9 cellular contexts compared by ENCODE assay signal in the genomic region with DNA sequence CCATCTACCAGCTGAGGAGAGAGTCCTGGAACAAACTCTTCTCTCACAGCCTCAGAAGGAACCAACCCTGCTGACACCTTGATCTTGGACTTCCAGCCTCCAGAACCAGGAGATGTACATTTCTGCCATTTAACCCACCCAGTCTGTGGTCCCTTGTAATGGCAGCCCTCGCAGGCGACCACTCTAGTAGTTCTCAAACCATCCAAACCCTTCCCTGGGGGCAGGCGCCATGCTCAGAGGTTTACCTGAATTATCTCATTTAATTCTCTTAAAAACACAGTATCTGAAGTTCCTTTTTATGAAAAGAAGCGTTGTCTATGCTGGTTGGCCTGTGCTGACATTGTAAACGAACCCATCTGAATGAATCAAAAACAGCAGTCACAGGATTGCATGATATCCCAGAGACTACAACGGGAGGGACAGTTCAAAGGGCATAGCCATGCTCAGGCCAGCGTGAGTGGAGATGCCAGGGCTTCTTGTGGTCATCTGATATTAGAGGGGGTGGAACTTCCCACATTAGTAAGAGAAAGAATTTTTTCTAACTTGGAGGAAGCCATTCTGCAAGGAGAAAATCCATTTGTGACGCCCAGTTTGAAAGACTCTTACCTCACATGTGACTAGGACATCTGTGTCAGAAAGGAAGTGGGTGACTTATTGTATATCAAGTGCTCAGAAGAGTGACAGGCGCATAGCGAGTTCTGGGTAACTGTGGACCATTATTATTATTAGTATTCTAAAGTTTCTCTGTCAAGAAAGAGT. TPM values are rescaled to one million over a fixed set of nuclear protein-coding genes. Genes with fewer than 3 reads are reported as not detected.
DNase-seq lines count a peak whose midpoint lies in the region; ATAC-seq and TF ChIP-seq lines count a peak whose summit lies in the region.
"Had no signal": no experiment of that assay in that cellular context is flagged by ENCODE, and none has a peak within 500 bp of the region (broad histone marks: within the 10 kb centered on the region; RNA-seq: fewer than 3 reads in every experiment).

No MANE protein-coding gene starts in this region.

- no peaks in the 10 kb centered on the region for H3K27me3 Mint-ChIP-seq in T-cell
- H3K27me3 Mint-ChIP-seq in naive thymus-derived CD8-positive, alpha-beta T cell, result no peaks in the 10 kb centered on the region
- peaks cover 93% of the 10 kb centered on the region for H3K27me3 Mint-ChIP-seq in Calu3 (ENCODE audit: unreplicated experiment)

- H3K36me3 Mint-ChIP-seq in T-cell (no peaks in the 10 kb centered on the region), Calu3 (ENCODE audit: insufficient read depth, unreplicated experiment) (no peaks in the 10 kb centered on the region)
- H3K36me3 Mint-ChIP-seq in naive thymus-derived CD8-positive, alpha-beta T cell, result no peaks in the 10 kb centered on the region
- H3K36me3 Mint-ChIP-seq: mesothelial cell of epicardium had no signal

- BruUV-seq in Calu3 (replicated peaks; lab: Mats Ljungman, UMichigan), result no TSS peak

- DNase-seq in T-cell (peak in 14 of 34 experiments; percentile 13 to 52 (median 32)), amygdala (lab: John Stamatoyannopoulos, UW) (no peak), NCI-H748 (lab: John Stamatoyannopoulos, UW; ENCODE audit: unreplicated experiment) (no peak), WERI-Rb-1 (no peak), Calu3 (no peak)
- peak in 2 of 10 donors; percentile 30 to 50 for DNase-seq in naive thymus-derived CD8-positive, alpha-beta T cell

- POLR2A ChIA-PET in T-cell (lab: Charles Lee), result interaction anchor here (0.6 to 4.0 kb wide), 9 partner anchors 10 to 294 kb away, joined by 3 to 95 read pairs (median 4); a partner anchor contains a TSS
- POLR2A ChIA-PET in naive thymus-derived CD8-positive, alpha-beta T cell (lab: Charles Lee), result interaction anchor here (0.9 to 10.7 kb wide), 14 partner anchors 9 to 62 kb away, joined by 3 to 135 read pairs (median 12); a partner anchor contains a TSS

- peaks cover 92 to 97% (median 96%) of the 10 kb centered on the region in 3 donors for H3K4me1 Mint-ChIP-seq in T-cell
- peaks cover 46 to 100% (median 90%) of the 10 kb centered on the region in 4 donors for H3K4me1 Mint-ChIP-seq in naive thymus-derived CD8-positive, alpha-beta T cell
- H3K4me1 Mint-ChIP-seq in Calu3 (ENCODE audit: low read depth, unreplicated experiment), result no peaks in the 10 kb centered on the region
- H3K4me1 Mint-ChIP-seq: mesothelial cell of epicardium had no signal

- CTCF ChIA-PET in T-cell (lab: Charles Lee), result interaction anchor here in 1 of 2 donors (0.8 to 3.0 kb wide), 12 partner anchors 8 to 72 kb away, joined by 3 to 48 read pairs (median 5); a partner anchor contains a TSS
- CTCF ChIA-PET in Calu3 (lab: Charles Lee), result no interaction called here

- H3K27ac ChIP-seq in WERI-Rb-1, result no peak overlapping the region

- TF ChIP-seq CTCF in WERI-Rb-1 (IDR thresholded peaks at IDR 0.05; ENCODE audit: low read depth, low read length) (no peak), Calu3 (IDR thresholded peaks at IDR 0.05; ENCODE audit: unreplicated experiment) (no peak)

- peak overlapping the region; percentile 98 to 99 for H3K27ac Mint-ChIP-seq in T-cell
- H3K27ac Mint-ChIP-seq in naive thymus-derived CD8-positive, alpha-beta T cell, result peak overlapping the region; percentile 96 to 99 (median 97)
- H3K27ac Mint-ChIP-seq in Calu3 (ENCODE audit: unreplicated experiment), result no peak overlapping the region
- H3K27ac Mint-ChIP-seq: mesothelial cell of epicardium had no signal

- H3K27me3 ChIP-seq in WERI-Rb-1 (ENCODE audit: insufficient read depth, low read depth, severe bottlenecking), result no peaks in the 10 kb centered on the region

- H3K9me3 Mint-ChIP-seq in T-cell (no peaks in the 10 kb centered on the region), Calu3 (ENCODE audit: low read depth, unreplicated experiment) (no peaks in the 10 kb centered on the region)
- H3K9me3 Mint-ChIP-seq in naive thymus-derived CD8-positive, alpha-beta T cell, result peaks cover 0 to 3% (median 0%) of the 10 kb centered on the region in 9 donors
- H3K9me3 Mint-ChIP-seq: mesothelial cell of epicardium had no signal

- no peaks in the 10 kb centered on the region for H3K36me3 ChIP-seq in WERI-Rb-1

- H3K9me3 ChIP-seq in WERI-Rb-1 (ENCODE audit: severe bottlenecking), result no peaks in the 10 kb centered on the region

- no peak overlapping the region for H3K4me3 ChIP-seq in WERI-Rb-1 (ENCODE audit: low read depth, low read length)

- ATAC-seq in GM18511 (IDR thresholded peaks at IDR 0.05; ENCODE audit: unreplicated experiment) (peak; percentile 64), HG02852 (IDR thresholded peaks at IDR 0.05; ENCODE audit: unreplicated experiment) (peak; percentile 43), T-cell (replicated peaks in 1 of 4) (peak; percentile 82 to 87 (median 84))
- peak; percentile 72 to 85 for ATAC-seq in naive thymus-derived CD8-positive, alpha-beta T cell

- intact Hi-C loops in Calu3 (cut with micrococcal nuclease; ENCODE audit: unreplicated experiment), result no loop called here

- peak overlapping the region; percentile 52 to 77 (median 55) for H3K4me3 Mint-ChIP-seq in T-cell
- peak overlapping the region; percentile 56 to 84 (median 75) for H3K4me3 Mint-ChIP-seq in naive thymus-derived CD8-positive, alpha-beta T cell
- H3K4me3 Mint-ChIP-seq in Calu3 (ENCODE audit: low read depth, unreplicated experiment), result no peak overlapping the region
- H3K4me3 Mint-ChIP-seq: mesothelial cell of epicardium had no signal

RNA-seq across cellular contexts. Expression of a gene that starts 17.2 kb away (rescaled TPM):
- total RNA-seq in T-cell (100 to 1,000 TPM; 110 to 224 (median 128) TPM), Calu3 (2022) (0.17 and 0.64 TPM in 2 replicates)
- total RNA-seq in naive thymus-derived CD8-positive, alpha-beta T cell, result 10 to 100 TPM; 54.5 to 56.9 TPM
- 100 to 1,000 TPM in 1 of 3 donors, 10 to 100 TPM in 2; 97.4 to 111 (median 98.2) TPM for polyA plus RNA-seq in naive thymus-derived CD8-positive, alpha-beta T cell

Comparison
In these comparisons a context has a peak if more than half of its experiments do, and no peak if none do; other contexts are left out.
1. RNA of a gene that starts 17.2 kb away (total RNA-seq): 110 to 224 TPM in T-cell and 54.5 to 56.9 TPM in naive thymus-derived CD8-positive, alpha-beta T cell; 0.17 to 0.64 TPM in Calu3; every median in the first group is over 10 times any median in the second.
2. Peak in every context shown above with its lines, with median percentiles within 50 percentile points of each other: ATAC-seq.